Comparison of ENCODE assay signal across 1 cellular context in the genomic region with DNA sequence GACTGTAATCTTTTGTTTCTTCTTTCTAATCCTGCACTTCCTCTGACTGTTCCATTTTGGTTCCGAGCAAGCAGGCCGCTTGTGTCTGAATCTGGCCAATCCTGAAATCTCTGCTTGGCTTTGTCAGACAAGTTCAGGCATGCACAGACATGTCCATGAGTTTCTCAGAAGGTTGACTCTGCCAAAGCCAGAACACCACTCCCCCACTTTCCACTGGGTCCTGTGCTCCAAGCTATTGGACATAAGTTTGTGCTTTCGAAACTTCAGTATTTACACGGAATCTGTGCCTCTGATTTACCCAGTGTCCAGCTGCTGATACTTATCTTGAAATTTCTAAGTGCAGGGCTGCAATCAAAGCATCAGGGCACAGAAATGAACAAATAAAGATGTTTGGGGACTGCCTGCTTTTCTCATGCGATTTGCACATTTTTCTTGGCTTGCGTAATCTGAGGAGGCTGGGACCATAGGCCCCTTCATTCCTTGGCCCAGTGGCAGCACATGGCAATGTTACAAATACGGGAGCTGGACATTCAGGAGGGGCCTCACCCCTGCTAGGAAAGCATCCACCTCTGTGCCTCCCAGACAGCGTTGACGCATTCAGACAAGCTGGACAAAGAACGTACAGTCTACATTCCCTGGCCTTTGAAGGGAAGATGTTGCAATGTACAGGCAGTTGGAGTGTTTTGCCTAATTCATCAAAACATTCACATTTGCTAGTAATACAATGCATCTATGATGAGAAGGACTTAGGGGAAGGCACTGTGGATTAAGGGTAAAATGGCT.
A peak's percentile ranks its signal among the peaks of the same experiment; 100 is the strongest.
TF ChIP-seq lines count a peak whose summit lies in the region.

No MANE protein-coding gene starts in this region.

TF ChIP-seq in HepG2, 621 proteins besides CTCF, POLR2A, EP300 and RAD21 (continued from another document and continues in another):
- TF ChIP-seq, protein P1, sequence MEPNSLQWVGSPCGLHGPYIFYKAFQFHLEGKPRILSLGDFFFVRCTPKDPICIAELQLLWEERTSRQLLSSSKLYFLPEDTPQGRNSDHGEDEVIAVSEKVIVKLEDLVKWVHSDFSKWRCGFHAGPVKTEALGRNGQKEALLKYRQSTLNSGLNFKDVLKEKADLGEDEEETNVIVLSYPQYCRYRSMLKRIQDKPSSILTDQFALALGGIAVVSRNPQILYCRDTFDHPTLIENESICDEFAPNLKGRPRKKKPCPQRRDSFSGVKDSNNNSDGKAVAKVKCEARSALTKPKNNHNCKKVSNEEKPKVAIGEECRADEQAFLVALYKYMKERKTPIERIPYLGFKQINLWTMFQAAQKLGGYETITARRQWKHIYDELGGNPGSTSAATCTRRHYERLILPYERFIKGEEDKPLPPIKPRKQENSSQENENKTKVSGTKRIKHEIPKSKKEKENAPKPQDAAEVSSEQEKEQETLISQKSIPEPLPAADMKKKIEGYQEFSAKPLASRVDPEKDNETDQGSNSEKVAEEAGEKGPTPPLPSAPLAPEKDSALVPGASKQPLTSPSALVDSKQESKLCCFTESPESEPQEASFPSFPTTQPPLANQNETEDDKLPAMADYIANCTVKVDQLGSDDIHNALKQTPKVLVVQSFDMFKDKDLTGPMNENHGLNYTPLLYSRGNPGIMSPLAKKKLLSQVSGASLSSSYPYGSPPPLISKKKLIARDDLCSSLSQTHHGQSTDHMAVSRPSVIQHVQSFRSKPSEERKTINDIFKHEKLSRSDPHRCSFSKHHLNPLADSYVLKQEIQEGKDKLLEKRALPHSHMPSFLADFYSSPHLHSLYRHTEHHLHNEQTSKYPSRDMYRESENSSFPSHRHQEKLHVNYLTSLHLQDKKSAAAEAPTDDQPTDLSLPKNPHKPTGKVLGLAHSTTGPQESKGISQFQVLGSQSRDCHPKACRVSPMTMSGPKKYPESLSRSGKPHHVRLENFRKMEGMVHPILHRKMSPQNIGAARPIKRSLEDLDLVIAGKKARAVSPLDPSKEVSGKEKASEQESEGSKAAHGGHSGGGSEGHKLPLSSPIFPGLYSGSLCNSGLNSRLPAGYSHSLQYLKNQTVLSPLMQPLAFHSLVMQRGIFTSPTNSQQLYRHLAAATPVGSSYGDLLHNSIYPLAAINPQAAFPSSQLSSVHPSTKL (CRISPR knock-in tag; IDR thresholded peaks at IDR 0.05) = peak; percentile 95
- TF ChIP-seq EEA1 (CRISPR knock-in tag; IDR thresholded peaks at IDR 0.05; ENCODE audit: borderline replicate concordance) (no peak), THRA (CRISPR knock-in tag; IDR thresholded peaks at IDR 0.05; ENCODE audit: borderline replicate concordance) (peak; percentile 50; the same call in 1 of the 2 replicates), SNAPC5 (CRISPR knock-in tag; IDR thresholded peaks at IDR 0.05; ENCODE audit: borderline replicate concordance) (0 out of 2 replicates have a peak, but pooled peaks have one; percentile 59), ZFP82 (CRISPR knock-in tag; IDR thresholded peaks at IDR 0.05; ENCODE audit: borderline replicate concordance) (no peak), ZNF33A (CRISPR knock-in tag; IDR thresholded peaks at IDR 0.05; ENCODE audit: borderline replicate concordance) (no peak), STAG1 (CRISPR knock-in tag; IDR thresholded peaks at IDR 0.05) (no peak), TOE1 (CRISPR knock-in tag; IDR thresholded peaks at IDR 0.05) (no peak), ZNF496 (CRISPR knock-in tag; IDR thresholded peaks at IDR 0.05; ENCODE audit: insufficient replicate concordance) (no peak), TEAD3 (CRISPR knock-in tag; optimal IDR thresholded peaks at IDR 0.05; ENCODE audit: borderline replicate concordance) (peak; percentile 95), ZNF572 (CRISPR knock-in tag; IDR thresholded peaks at IDR 0.05) (peak; percentile 17; the same call in 1 of the 2 replicates), ZNF549 (CRISPR knock-in tag; IDR thresholded peaks at IDR 0.05) (no peak), KLF9 (CRISPR knock-in tag; IDR thresholded peaks at IDR 0.05; ENCODE audit: low read depth) (no peak), ZFP62 (CRISPR knock-in tag; IDR thresholded peaks at IDR 0.05) (no peak), ZBTB42 (CRISPR knock-in tag; IDR thresholded peaks at IDR 0.05) (0 out of 2 replicates have a peak, but pooled peaks have one; percentile 35), U2AF2 (IDR thresholded peaks at IDR 0.05; ENCODE audit: low read depth, low read length) (no peak), XRCC5 (optimal IDR thresholded peaks at IDR 0.05; ENCODE audit: low read length) (peak; percentile 28), ZNF24 (IDR thresholded peaks at IDR 0.05) (no peak), ZNF7 (CRISPR knock-in tag; IDR thresholded peaks at IDR 0.05) (no peak; the same call in 1 of the 2 replicates), RERE (CRISPR knock-in tag; IDR thresholded peaks at IDR 0.05; ENCODE audit: low read depth) (peak; percentile 73; the same call in 1 of the 2 replicates), SNRNP70 (IDR thresholded peaks at IDR 0.05; ENCODE audit: low read depth, low read length) (no peak), FOXP4 (CRISPR knock-in tag; IDR thresholded peaks at IDR 0.05) (peak; percentile 91), DMTF1 (CRISPR knock-in tag; IDR thresholded peaks at IDR 0.05) (no peak), GPBP1L1 (CRISPR knock-in tag; IDR thresholded peaks at IDR 0.05) (no peak), ZNF160 (CRISPR knock-in tag; IDR thresholded peaks at IDR 0.05) (no peak)
- TF ChIP-seq, protein P2, sequence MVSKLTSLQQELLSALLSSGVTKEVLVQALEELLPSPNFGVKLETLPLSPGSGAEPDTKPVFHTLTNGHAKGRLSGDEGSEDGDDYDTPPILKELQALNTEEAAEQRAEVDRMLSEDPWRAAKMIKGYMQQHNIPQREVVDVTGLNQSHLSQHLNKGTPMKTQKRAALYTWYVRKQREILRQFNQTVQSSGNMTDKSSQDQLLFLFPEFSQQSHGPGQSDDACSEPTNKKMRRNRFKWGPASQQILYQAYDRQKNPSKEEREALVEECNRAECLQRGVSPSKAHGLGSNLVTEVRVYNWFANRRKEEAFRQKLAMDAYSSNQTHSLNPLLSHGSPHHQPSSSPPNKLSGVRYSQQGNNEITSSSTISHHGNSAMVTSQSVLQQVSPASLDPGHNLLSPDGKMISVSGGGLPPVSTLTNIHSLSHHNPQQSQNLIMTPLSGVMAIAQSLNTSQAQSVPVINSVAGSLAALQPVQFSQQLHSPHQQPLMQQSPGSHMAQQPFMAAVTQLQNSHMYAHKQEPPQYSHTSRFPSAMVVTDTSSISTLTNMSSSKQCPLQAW (CRISPR knock-in tag; IDR thresholded peaks at IDR 0.05) = 0 out of 2 replicates have a peak, but pooled peaks have one; percentile 70
- TF ChIP-seq, protein P3, sequence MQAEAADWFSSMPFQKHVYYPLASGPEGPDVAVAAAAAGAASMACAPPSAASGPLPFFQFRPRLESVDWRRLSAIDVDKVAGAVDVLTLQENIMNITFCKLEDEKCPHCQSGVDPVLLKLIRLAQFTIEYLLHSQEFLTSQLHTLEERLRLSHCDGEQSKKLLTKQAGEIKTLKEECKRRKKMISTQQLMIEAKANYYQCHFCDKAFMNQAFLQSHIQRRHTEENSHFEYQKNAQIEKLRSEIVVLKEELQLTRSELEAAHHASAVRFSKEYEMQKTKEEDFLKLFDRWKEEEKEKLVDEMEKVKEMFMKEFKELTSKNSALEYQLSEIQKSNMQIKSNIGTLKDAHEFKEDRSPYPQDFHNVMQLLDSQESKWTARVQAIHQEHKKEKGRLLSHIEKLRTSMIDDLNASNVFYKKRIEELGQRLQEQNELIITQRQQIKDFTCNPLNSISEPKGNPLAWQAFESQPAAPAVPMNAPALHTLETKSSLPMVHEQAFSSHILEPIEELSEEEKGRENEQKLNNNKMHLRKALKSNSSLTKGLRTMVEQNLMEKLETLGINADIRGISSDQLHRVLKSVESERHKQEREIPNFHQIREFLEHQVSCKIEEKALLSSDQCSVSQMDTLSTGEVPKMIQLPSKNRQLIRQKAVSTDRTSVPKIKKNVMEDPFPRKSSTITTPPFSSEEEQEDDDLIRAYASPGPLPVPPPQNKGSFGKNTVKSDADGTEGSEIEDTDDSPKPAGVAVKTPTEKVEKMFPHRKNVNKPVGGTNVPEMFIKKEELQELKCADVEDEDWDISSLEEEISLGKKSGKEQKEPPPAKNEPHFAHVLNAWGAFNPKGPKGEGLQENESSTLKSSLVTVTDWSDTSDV (CRISPR knock-in tag; IDR thresholded peaks at IDR 0.05) = no peak
- TF ChIP-seq, protein P4, sequence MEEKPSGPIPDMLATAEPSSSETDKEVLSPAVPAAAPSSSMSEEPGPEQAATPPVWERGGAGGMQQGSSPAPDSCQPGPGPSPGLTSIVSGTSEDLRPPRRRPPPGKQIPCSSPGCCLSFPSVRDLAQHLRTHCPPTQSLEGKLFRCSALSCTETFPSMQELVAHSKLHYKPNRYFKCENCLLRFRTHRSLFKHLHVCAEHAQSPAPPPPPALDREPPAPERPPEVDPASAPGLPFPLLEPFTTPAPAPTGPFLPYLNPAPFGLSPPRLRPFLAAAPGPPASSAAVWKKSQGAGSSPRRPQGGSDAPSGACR (CRISPR knock-in tag; IDR thresholded peaks at IDR 0.05) = no peak
